Comparison of ENCODE assay signal across 8 cellular contexts in the genomic region with DNA sequence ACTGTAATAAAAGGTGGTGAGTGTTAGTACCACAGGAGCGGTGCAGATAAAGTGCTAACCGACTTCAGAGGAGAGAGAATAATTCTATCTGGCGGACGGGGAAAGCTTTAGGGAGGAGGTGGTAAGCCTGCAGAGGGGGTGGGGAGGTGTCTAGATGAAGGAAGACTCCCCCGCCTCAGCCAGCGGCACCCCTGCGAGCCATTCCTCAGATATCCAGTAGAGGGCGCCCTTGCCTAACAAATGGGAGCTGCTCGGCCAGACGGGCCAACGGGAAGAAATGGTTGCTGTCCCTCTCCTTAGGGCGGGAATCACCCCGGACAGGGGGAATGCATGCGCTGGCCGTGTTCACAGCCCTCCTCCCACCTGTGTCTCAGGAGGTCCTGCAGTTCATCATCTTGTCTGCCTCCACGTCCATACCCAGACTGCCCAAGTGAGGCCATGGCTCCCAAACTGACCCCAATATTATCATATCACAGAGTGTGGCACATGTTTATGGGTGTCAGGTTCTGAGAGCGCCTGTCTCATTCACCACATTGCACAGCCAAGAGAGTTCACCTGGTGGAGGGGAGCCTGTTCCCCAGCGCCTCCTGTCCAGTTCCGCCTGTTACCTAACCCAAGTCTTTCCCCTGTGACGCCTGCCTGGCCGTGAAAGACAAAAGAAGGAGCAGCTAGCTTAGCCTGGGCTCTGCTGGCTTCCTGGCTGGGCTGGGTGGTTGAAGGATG.
DNase-seq lines count a peak whose midpoint lies in the region; ATAC-seq and TF ChIP-seq lines count a peak whose summit lies in the region.

No MANE protein-coding gene starts in this region.

- peaks cover 6% of the 10 kb centered on the region for H3K4me1 Mint-ChIP-seq in CD4-positive, alpha-beta T cell (ENCODE audit: low read depth)
- peaks cover 0 to 5% (median 0%) of the 10 kb centered on the region in 7 donors for H3K4me1 Mint-ChIP-seq in naive thymus-derived CD4-positive, alpha-beta T cell

- H3K9me3 Mint-ChIP-seq in CD4-positive, alpha-beta T cell, result no peaks in the 10 kb centered on the region
- H3K9me3 Mint-ChIP-seq in naive thymus-derived CD4-positive, alpha-beta T cell, result no peaks in the 10 kb centered on the region

- TF ChIP-seq CTCF in CD4-positive, alpha-beta T cell (IDR thresholded peaks at IDR 0.05), result peak; percentile 98

- in situ Hi-C loops in KBM-7 (cut with MboI; ENCODE audit: low pct_unique_long_range_greater_than_20kb, low sequenced_read_pairs), result no loop called here

- POLR2A ChIA-PET in CD4-positive, alpha-beta T cell (lab: Charles Lee), result interaction anchor here (1.5 kb wide), 1 partner anchor 40 kb away, joined by 8 read pairs; no protein-coding TSS in a partner anchor
- POLR2A ChIA-PET in naive thymus-derived CD4-positive, alpha-beta T cell (lab: Charles Lee), result interaction anchor here (0.7 kb wide), 1 partner anchor 39 kb away, joined by 3 read pairs; no protein-coding TSS in a partner anchor

- H3K36me3 Mint-ChIP-seq in CD4-positive, alpha-beta T cell (ENCODE audit: low read depth), result no peaks in the 10 kb centered on the region
- no peaks in the 10 kb centered on the region for H3K36me3 Mint-ChIP-seq in naive thymus-derived CD4-positive, alpha-beta T cell

- peak; percentile 47 to 76 (median 62) for DNase-seq in CD4-positive, alpha-beta T cell
- DNase-seq in KBM-7 (peak; percentile 97), OCI-M1 (lab: John Stamatoyannopoulos, UW) (peak; percentile 98), activated T-cell treated with anti-CD3 and anti-CD28 coated beads for 24 hours (ENCODE audit: low read depth) (peak; percentile 69), fibroblast of gingiva (ENCODE audit: low read depth) (peak; percentile 49)
- peak; percentile 41 to 82 (median 65) for DNase-seq in naive thymus-derived CD4-positive, alpha-beta T cell
- peak; percentile 43 to 46 for DNase-seq in stimulated activated CD8-positive, alpha-beta memory T cell treated with anti-CD3 and anti-CD28 coated beads, Interleukin-7, amount 100 ng/mL, for 48 hours (ENCODE audit: extremely low read depth in 1 of 2, low read depth in 1 of 2)

- H3K27ac ChIP-seq in CD4-positive, alpha-beta T cell (ENCODE audit: low read depth, low read length), result no peak overlapping the region
- H3K27ac ChIP-seq in naive thymus-derived CD4-positive, alpha-beta T cell (ENCODE audit: low read depth, low read length), result no peak overlapping the region

- peak; percentile 66 for ATAC-seq in CD4-positive, alpha-beta T cell (ENCODE audit: poor library complexity)
- ATAC-seq in GM21360 (IDR thresholded peaks at IDR 0.05; ENCODE audit: unreplicated experiment), result peak; percentile 65
- peak; percentile 72 for ATAC-seq in naive thymus-derived CD4-positive, alpha-beta T cell

- no peak overlapping the region for H3K27ac Mint-ChIP-seq in CD4-positive, alpha-beta T cell
- no peak overlapping the region for H3K27ac Mint-ChIP-seq in naive thymus-derived CD4-positive, alpha-beta T cell

- intact Hi-C loops in CD4-positive, alpha-beta T cell (cut with DNase I, micrococcal nuclease), result loop anchor here (1.0 to 2.0 kb wide), 2 partner anchors 39 to 550 kb away; no protein-coding TSS in a partner anchor
- intact Hi-C loops in naive thymus-derived CD4-positive, alpha-beta T cell (cut with micrococcal nuclease), result loop anchor here (1.0 to 5.0 kb wide), 4 partner anchors 39 to 1051 kb away; no protein-coding TSS in a partner anchor

- H3K36me3 ChIP-seq in naive thymus-derived CD4-positive, alpha-beta T cell (ENCODE audit: control insufficient read depth in 2 of 3, insufficient read depth in 3 of 3, low read length in 3 of 3), result no peaks in the 10 kb centered on the region

- no peaks in the 10 kb centered on the region for H3K9me3 ChIP-seq in CD4-positive, alpha-beta T cell (ENCODE audit: control insufficient read depth, low read length)
- no peaks in the 10 kb centered on the region for H3K9me3 ChIP-seq in naive thymus-derived CD4-positive, alpha-beta T cell (ENCODE audit: control insufficient read depth in 2 of 3, low read length in 3 of 3)

- peaks cover 6% of the 10 kb centered on the region in 2 donors for H3K4me1 ChIP-seq in naive thymus-derived CD4-positive, alpha-beta T cell (ENCODE audit: control insufficient read depth in 2 of 2, insufficient read depth in 2 of 2, low read length in 2 of 2)

- H3K27me3 ChIP-seq in CD4-positive, alpha-beta T cell (ENCODE audit: control insufficient read depth, insufficient read depth, low read length), result no peaks in the 10 kb centered on the region
- no peaks in the 10 kb centered on the region for H3K27me3 ChIP-seq in naive thymus-derived CD4-positive, alpha-beta T cell (ENCODE audit: control insufficient read depth in 2 of 2, insufficient read depth in 2 of 2, low read length in 2 of 2)

- H3K4me3 ChIP-seq in naive thymus-derived CD4-positive, alpha-beta T cell (ENCODE audit: low read length), result no peak overlapping the region

- H3K27me3 Mint-ChIP-seq in CD4-positive, alpha-beta T cell, result peaks cover 6% of the 10 kb centered on the region
- peaks cover 0 to 16% (median 3%) of the 10 kb centered on the region in 5 donors for H3K27me3 Mint-ChIP-seq in naive thymus-derived CD4-positive, alpha-beta T cell

- CTCF ChIA-PET in CD4-positive, alpha-beta T cell (lab: Charles Lee), result interaction anchor here (1.0 to 1.7 kb wide), 2 partner anchors 39 to 905 kb away, joined by 4 to 25 read pairs; no protein-coding TSS in a partner anchor
- CTCF ChIA-PET in naive thymus-derived CD4-positive, alpha-beta T cell (lab: Charles Lee), result interaction anchor here (0.8 to 4.9 kb wide), 6 partner anchors 14 to 905 kb away, joined by 3 to 46 read pairs (median 5); no protein-coding TSS in a partner anchor

- H3K4me3 Mint-ChIP-seq in CD4-positive, alpha-beta T cell, result no peak overlapping the region
- H3K4me3 Mint-ChIP-seq in naive thymus-derived CD4-positive, alpha-beta T cell, result no peak overlapping the region

Comparison
In these comparisons a context has a peak if more than half of its experiments do, and no peak if none do; other contexts are left out.
1. DNase-seq: peak in every context shown above with its lines; median percentile 98 in OCI-M1; 97 in KBM-7; 69 in activated T-cell treated with anti-CD3 and anti-CD28 coated beads for 24 hours; 65 in naive thymus-derived CD4-positive, alpha-beta T cell; 62 in CD4-positive, alpha-beta T cell; 49 in fibroblast of gingiva; 44 in stimulated activated CD8-positive, alpha-beta memory T cell treated with anti-CD3 and anti-CD28 coated beads, Interleukin-7, amount 100 ng/mL, for 48 hours.